In genomic region chr21:27633631-27634030, GRCh38 we compare ENCODE assay signal across 22 cellular contexts.
"Had no signal": no experiment of that assay in that cellular context is flagged by ENCODE, and none has a peak within 500 bp of the region (broad histone marks: within the 10 kb centered on the region; RNA-seq: fewer than 3 reads in every experiment).

No MANE protein-coding gene starts in this region.

- H3K27me3 ChIP-seq: colonic mucosa, foreskin keratinocyte, neural progenitor cell, ovary, right atrium auricular region, sigmoid colon, suprapubic skin, thyroid gland had no signal

- H3K4me3 ChIP-seq: colonic mucosa, left ventricle myocardium inferior, lower lobe of right lung, neural progenitor cell, ovary, right atrium auricular region, sigmoid colon, suprapubic skin, thyroid gland had no signal

- H2AFZ ChIP-seq: neural progenitor cell had no signal

- H3K9ac ChIP-seq: neural progenitor cell had no signal

- DNase-seq: colonic mucosa; dermis blood vessel endothelial cell; endodermal cell; erythroblast; foreskin keratinocyte; immature natural killer cell; kidney; left cardiac atrium; left ventricle myocardium inferior; lower lobe of right lung; midbrain; nucleus accumbens; ovary; sigmoid colon; small intestine; stimulated activated CD4-positive, alpha-beta T cell treated with anti-CD3 and anti-CD28 coated beads, Interleukin-4, amount 100 ng/mL, for 1 hour; stimulated activated CD8-positive, alpha-beta memory T cell treated with anti-CD3 and anti-CD28 coated beads, Interleukin-4, amount 100 ng/mL, for 48 hours; stimulated activated naive CD8-positive, alpha-beta T cell treated with anti-CD3 and anti-CD28 coated beads, Interleukin-15, Interleukin-2, amounts not matched to agents 100 U/mL and 50 U/mL, for 24 hours; thyroid gland had no signal

- H3K4me2 ChIP-seq: neural progenitor cell had no signal

- H3K9me3 ChIP-seq: colonic mucosa, left ventricle myocardium inferior, lower lobe of right lung, ovary, sigmoid colon, suprapubic skin, thyroid gland had no signal

- H3K27ac ChIP-seq: colonic mucosa, foreskin keratinocyte, left ventricle myocardium inferior, lower lobe of right lung, neural progenitor cell, ovary, right atrium auricular region, sigmoid colon, suprapubic skin, thyroid gland had no signal

- H3K4me1 ChIP-seq: colonic mucosa, foreskin keratinocyte, left ventricle myocardium inferior, lower lobe of right lung, neural progenitor cell, right atrium auricular region, suprapubic skin, thyroid gland had no signal

- H3K36me3 ChIP-seq: colonic mucosa, left ventricle myocardium inferior, lower lobe of right lung, neural progenitor cell, ovary, right atrium auricular region, sigmoid colon, suprapubic skin, thyroid gland had no signal
